ENCODE assay signal across 23 cellular contexts in genomic region chr12:57551637-57552305, GRCh38. TPM values are rescaled to one million over a fixed set of nuclear protein-coding genes. Genes with fewer than 3 reads are reported as not detected.
A peak's percentile ranks its signal among the peaks of the same experiment; 100 is the strongest.
DNase-seq lines count a peak whose midpoint lies in the region; ATAC-seq and TF ChIP-seq lines count a peak whose summit lies in the region.
"Had no signal": no experiment of that assay in that cellular context is flagged by ENCODE, and none has a peak within 500 bp of the region (broad histone marks: within the 10 kb centered on the region; RNA-seq: fewer than 3 reads in every experiment).

No MANE protein-coding gene starts in this region.

- no peak for ATAC-seq in activated naive CD8-positive, alpha-beta T cell treated with anti-CD3 and anti-CD28 coated beads, Interleukin-2, amount 50 U/mL, for 24 hours
- no peak for ATAC-seq in GM21529 (IDR thresholded peaks at IDR 0.05; ENCODE audit: unreplicated experiment)
- no peak for ATAC-seq in HG03108 (IDR thresholded peaks at IDR 0.05; ENCODE audit: unreplicated experiment)
- ATAC-seq: right cardiac atrium; stimulated activated memory B cell treated with anti-CD40 and anti-IgM and Interleukin-4, amounts not matched to agents 10 μg/mL and 1 μg/mL and 100 μg/mL, for 72 hours had no signal

- no peaks in the 10 kb centered on the region for H3K27me3 Mint-ChIP-seq in activated naive CD8-positive, alpha-beta T cell
- peaks cover 11% of the 10 kb centered on the region for H3K27me3 Mint-ChIP-seq in activated naive CD8-positive, alpha-beta T cell treated with anti-CD3 and anti-CD28 coated beads, Interleukin-2, amount 50 U/mL, for 24 hours
- peaks cover 25% of the 10 kb centered on the region for H3K27me3 Mint-ChIP-seq in brain
- H3K27me3 Mint-ChIP-seq in nephron progenitor cell (ENCODE audit: low read depth, poor library complexity), result peaks cover 58% of the 10 kb centered on the region

- TF ChIP-seq CTCF in brain (conservative IDR thresholded peaks at IDR 0.05) (no peak), nephron progenitor cell (IDR thresholded peaks at IDR 0.05) (no peak)

- no peaks in the 10 kb centered on the region for H3K36me3 Mint-ChIP-seq in activated naive CD8-positive, alpha-beta T cell
- no peaks in the 10 kb centered on the region for H3K36me3 Mint-ChIP-seq in activated naive CD8-positive, alpha-beta T cell treated with anti-CD3 and anti-CD28 coated beads, Interleukin-2, amount 50 U/mL, for 24 hours (ENCODE audit: low read depth)
- H3K36me3 Mint-ChIP-seq in brain, result peaks cover 10% of the 10 kb centered on the region
- H3K36me3 Mint-ChIP-seq in nephron progenitor cell (ENCODE audit: low read depth), result no peaks in the 10 kb centered on the region
- H3K36me3 Mint-ChIP-seq: stimulated activated memory B cell treated with anti-CD40 and anti-IgM and Interleukin-4, amounts not matched to agents 10 μg/mL and 1 μg/mL and 100 μg/mL, for 72 hours had no signal

- H3K4me3 Mint-ChIP-seq in activated naive CD8-positive, alpha-beta T cell, result peak overlapping the region; percentile 77
- H3K4me3 Mint-ChIP-seq in activated naive CD8-positive, alpha-beta T cell treated with anti-CD3 and anti-CD28 coated beads, Interleukin-2, amount 50 U/mL, for 24 hours, result no peak overlapping the region
- H3K4me3 Mint-ChIP-seq in brain (peak overlapping the region; percentile 89 to 95 (median 93)), nephron progenitor cell (peak overlapping the region; percentile 75)

- H3K4me1 Mint-ChIP-seq in activated naive CD8-positive, alpha-beta T cell (ENCODE audit: low read depth), result peaks cover 19% of the 10 kb centered on the region
- H3K4me1 Mint-ChIP-seq in activated naive CD8-positive, alpha-beta T cell treated with anti-CD3 and anti-CD28 coated beads, Interleukin-2, amount 50 U/mL, for 24 hours, result peaks cover 20% of the 10 kb centered on the region
- H3K4me1 Mint-ChIP-seq in brain, result peaks cover 75% of the 10 kb centered on the region
- peaks cover 49% of the 10 kb centered on the region for H3K4me1 Mint-ChIP-seq in nephron progenitor cell

- no peak overlapping the region for H3K27ac Mint-ChIP-seq in activated naive CD8-positive, alpha-beta T cell
- no peak overlapping the region for H3K27ac Mint-ChIP-seq in activated naive CD8-positive, alpha-beta T cell treated with anti-CD3 and anti-CD28 coated beads, Interleukin-2, amount 50 U/mL, for 24 hours
- peak overlapping the region; percentile 82 to 96 (median 91) for H3K27ac Mint-ChIP-seq in brain
- peak overlapping the region; percentile 16 for H3K27ac Mint-ChIP-seq in nephron progenitor cell
- H3K27ac Mint-ChIP-seq: activated naive CD4-positive, alpha-beta T cell treated with anti-CD3 and anti-CD28 coated beads for 36 hours; stimulated activated memory B cell treated with anti-CD40 and anti-IgM and Interleukin-4, amounts not matched to agents 10 μg/mL and 1 μg/mL and 100 μg/mL, for 72 hours had no signal

- no peak for DNase-seq in activated naive CD8-positive, alpha-beta T cell treated with anti-CD3 and anti-CD28 coated beads, Interleukin-2, amount 50 U/mL, for 24 hours
- DNase-seq in nephron progenitor cell (no peak), DMS 273 treated with DMSO at 0.1 percent for 48 hours (lab: John Stamatoyannopoulos, UW) (no peak), NCI-H146 (lab: John Stamatoyannopoulos, UW) (no peak)
- DNase-seq: ACHN; activated CD4-positive, alpha-beta T cell treated with anti-CD3 and anti-CD28 coated beads for 1 hour; activated naive CD4-positive, alpha-beta T cell treated with anti-CD3 and anti-CD28 coated beads for 36 hours; activated T-cell treated with anti-CD3 and anti-CD28 coated beads, Interleukin-2, amount 50 U/mL, for 1 hour; Calu3; central memory CD4-positive, alpha-beta T cell; KBM-7; kidney glomerular epithelial cell; MM.1S; NCI-H1417; NK-92 treated with Interleukin-12 subunit alpha and Interleukin-12 subunit beta, amount 100 ng/mL, for 24 hours; right cardiac atrium; SHP77 treated with DMSO at 0.1 percent for 48 hours; stimulated activated CD4-positive, alpha-beta T cell treated with anti-CD3 and anti-CD28 coated beads, Interleukin-4, amount 100 ng/mL, for 1 hour had no signal

- no peaks in the 10 kb centered on the region for H3K9me3 Mint-ChIP-seq in activated naive CD8-positive, alpha-beta T cell (ENCODE audit: low read depth)
- no peaks in the 10 kb centered on the region for H3K9me3 Mint-ChIP-seq in activated naive CD8-positive, alpha-beta T cell treated with anti-CD3 and anti-CD28 coated beads, Interleukin-2, amount 50 U/mL, for 24 hours
- H3K9me3 Mint-ChIP-seq in brain, result no peaks in the 10 kb centered on the region
- no peaks in the 10 kb centered on the region for H3K9me3 Mint-ChIP-seq in nephron progenitor cell
- H3K9me3 Mint-ChIP-seq: activated naive CD4-positive, alpha-beta T cell treated with anti-CD3 and anti-CD28 coated beads for 36 hours; stimulated activated memory B cell treated with anti-CD40 and anti-IgM and Interleukin-4, amounts not matched to agents 10 μg/mL and 1 μg/mL and 100 μg/mL, for 72 hours had no signal

RNA-seq across cellular contexts. Expression of gene KIF5A, which starts 1.9 kb away (rescaled TPM):
- 127 TPM for polyA plus RNA-seq in brain (ENCODE audit: insufficient read depth, low read depth, low replicate concordance)

RNA-seq across cellular contexts. Expression of gene DCTN2, which starts 4.8 kb away (rescaled TPM):
- 370 TPM for polyA plus RNA-seq in brain (ENCODE audit: insufficient read depth, low read depth, low replicate concordance)

RNA-seq across cellular contexts. Expression of gene MBD6, which starts 29.1 kb away (rescaled TPM):
- 45.2 TPM for polyA plus RNA-seq in brain (ENCODE audit: insufficient read depth, low read depth, low replicate concordance)

RNA-seq across cellular contexts. Expression of gene DDIT3, which starts 31.5 kb away (rescaled TPM):
- polyA plus RNA-seq in brain (ENCODE audit: insufficient read depth, low read depth, low replicate concordance), result 24.9 TPM

RNA-seq across cellular contexts. Expression of gene PIP4K2C, which starts 39.2 kb away (rescaled TPM):
- 43.7 TPM for polyA plus RNA-seq in brain (ENCODE audit: insufficient read depth, low read depth, low replicate concordance)

Comparison
In these comparisons a context has a peak if more than half of its experiments do, and no peak if none do; other contexts are left out.
1. H3K27ac Mint-ChIP-seq: peak in brain (5 of 5) and nephron progenitor cell (single experiment); none in activated naive CD8-positive, alpha-beta T cell (single experiment) and activated naive CD8-positive, alpha-beta T cell treated with anti-CD3 and anti-CD28 coated beads, Interleukin-2, amount 50 U/mL, for 24 hours (single experiment).